Comparison of ENCODE assay signal across 8 cellular contexts in genomic region chr3:27368831-27369607, GRCh38. TPM values are rescaled to one million over a fixed set of nuclear protein-coding genes. Genes with fewer than 3 reads are reported as not detected.
DNase-seq lines count a peak whose midpoint lies in the region; ATAC-seq, FAIRE-seq and TF ChIP-seq lines count a peak whose summit lies in the region.

NEK10 (minus strand) TSS chr3:27369383; CDS start chr3:27352882, 16,501 bp downstream.

- H3K9me3 Mint-ChIP-seq in T-helper 1 cell treated with Interleukin-12 subunit alpha and Interleukin-12 subunit beta and Interleukin-4 antibody, amounts not matched to agents 30 μg/mL and 1 μg/mL, for 36 hours: no peaks in the 10 kb centered on the region
- H3K9me3 Mint-ChIP-seq in astrocyte (ENCODE audit: unreplicated experiment): no peaks in the 10 kb centered on the region

- peaks cover 13% of the 10 kb centered on the region for H3K4me1 Mint-ChIP-seq in T-helper 1 cell treated with Interleukin-12 subunit alpha and Interleukin-12 subunit beta and Interleukin-4 antibody, amounts not matched to agents 30 μg/mL and 1 μg/mL, for 36 hours (ENCODE audit: low read depth)
- no peaks in the 10 kb centered on the region for H3K4me1 Mint-ChIP-seq in astrocyte (ENCODE audit: low read depth, unreplicated experiment)

- peaks cover 9% of the 10 kb centered on the region for H4K20me1 ChIP-seq in astrocyte (ENCODE audit: insufficient read depth, low read length)

- no peaks in the 10 kb centered on the region for H3K36me3 Mint-ChIP-seq in T-helper 1 cell treated with Interleukin-12 subunit alpha and Interleukin-12 subunit beta and Interleukin-4 antibody, amounts not matched to agents 30 μg/mL and 1 μg/mL, for 36 hours (ENCODE audit: low read depth)
- no peaks in the 10 kb centered on the region for H3K36me3 Mint-ChIP-seq in astrocyte (ENCODE audit: low read depth, unreplicated experiment)

- TF ChIP-seq CTCF in astrocyte (IDR thresholded peaks at IDR 0.05; ENCODE audit: insufficient read depth, low read depth, low read length): no peak

- H3K27me3 ChIP-seq in astrocyte (ENCODE audit: insufficient read depth, low read length): no peaks in the 10 kb centered on the region

- H3K27ac Mint-ChIP-seq in T-helper 1 cell treated with Interleukin-12 subunit alpha and Interleukin-12 subunit beta and Interleukin-4 antibody, amounts not matched to agents 30 μg/mL and 1 μg/mL, for 36 hours: peak within 1 kb of the TSS; percentile 73
- peak within 1 kb of the TSS; percentile 87 for H3K27ac Mint-ChIP-seq in astrocyte (ENCODE audit: unreplicated experiment)

- peak within 1 kb of the TSS; percentile 53 for H2AFZ ChIP-seq in astrocyte (ENCODE audit: low read depth, low read length)

- no peaks in the 10 kb centered on the region for H3K79me2 ChIP-seq in astrocyte (ENCODE audit: insufficient read depth, low read length)

- no peaks in the 10 kb centered on the region for H3K9me3 ChIP-seq in astrocyte (ENCODE audit: insufficient read depth, low read depth, low read length)

- H3K27ac ChIP-seq in astrocyte (ENCODE audit: low read depth, low read length): no peak within 1 kb of the TSS

- H3K4me1 ChIP-seq in astrocyte (ENCODE audit: insufficient read depth, low read length): peaks cover 6% of the 10 kb centered on the region

- FAIRE-seq in astrocyte (lab: Jason Lieb, UNC): no peak

- H3K4me3 Mint-ChIP-seq in T-helper 1 cell treated with Interleukin-12 subunit alpha and Interleukin-12 subunit beta and Interleukin-4 antibody, amounts not matched to agents 30 μg/mL and 1 μg/mL, for 36 hours: peak within 1 kb of the TSS; percentile 93
- H3K4me3 Mint-ChIP-seq in astrocyte (ENCODE audit: unreplicated experiment): peak within 1 kb of the TSS; percentile 93

- peak; percentile 100 for ATAC-seq in HG02623 (IDR thresholded peaks at IDR 0.05; ENCODE audit: unreplicated experiment)

- peak within 1 kb of the TSS; percentile 52 for H3K9ac ChIP-seq in astrocyte (ENCODE audit: low read length)

- peak within 1 kb of the TSS; percentile 63 for H3K4me3 ChIP-seq in GM08714 (ENCODE audit: low read length)
- H3K4me3 ChIP-seq in astrocyte (ENCODE audit: insufficient read depth, low read depth, low read length): peak within 1 kb of the TSS; percentile 60

- peaks cover 13% of the 10 kb centered on the region for H3K36me3 ChIP-seq in astrocyte (ENCODE audit: insufficient read depth, low read length)

- peaks cover 8% of the 10 kb centered on the region for H3K27me3 Mint-ChIP-seq in T-helper 1 cell treated with Interleukin-12 subunit alpha and Interleukin-12 subunit beta and Interleukin-4 antibody, amounts not matched to agents 30 μg/mL and 1 μg/mL, for 36 hours (ENCODE audit: low read depth)
- no peaks in the 10 kb centered on the region for H3K27me3 Mint-ChIP-seq in astrocyte (ENCODE audit: low read depth, unreplicated experiment)

- DNase-seq in NCI-H1417 (lab: John Stamatoyannopoulos, UW) (peak; percentile 80 to 92 (median 86)), astrocyte (ENCODE audit: low read depth) (peak; percentile 82), hepatic stellate cell (ENCODE audit: low spot score) (peak; percentile 95), pulmonary artery endothelial cell (ENCODE audit: low read depth, low spot score) (peak; percentile 70), ureter (ENCODE audit: low spot score) (peak; percentile 94)

- peak within 1 kb of the TSS; percentile 89 for H3K4me2 ChIP-seq in astrocyte (ENCODE audit: low read length)

RNA-seq across cellular contexts. Expression of gene NEK10, which starts in this region (rescaled TPM):
- 3.2 and 3.4 TPM in 2 replicates for total RNA-seq in astrocyte
- total RNA-seq in pulmonary artery endothelial cell: 4.7 and 5.6 TPM in 2 replicates
- total RNA-seq in ureter: 9.4 TPM
